Comparison of ENCODE assay signal across 2 cellular contexts in the genomic region with DNA sequence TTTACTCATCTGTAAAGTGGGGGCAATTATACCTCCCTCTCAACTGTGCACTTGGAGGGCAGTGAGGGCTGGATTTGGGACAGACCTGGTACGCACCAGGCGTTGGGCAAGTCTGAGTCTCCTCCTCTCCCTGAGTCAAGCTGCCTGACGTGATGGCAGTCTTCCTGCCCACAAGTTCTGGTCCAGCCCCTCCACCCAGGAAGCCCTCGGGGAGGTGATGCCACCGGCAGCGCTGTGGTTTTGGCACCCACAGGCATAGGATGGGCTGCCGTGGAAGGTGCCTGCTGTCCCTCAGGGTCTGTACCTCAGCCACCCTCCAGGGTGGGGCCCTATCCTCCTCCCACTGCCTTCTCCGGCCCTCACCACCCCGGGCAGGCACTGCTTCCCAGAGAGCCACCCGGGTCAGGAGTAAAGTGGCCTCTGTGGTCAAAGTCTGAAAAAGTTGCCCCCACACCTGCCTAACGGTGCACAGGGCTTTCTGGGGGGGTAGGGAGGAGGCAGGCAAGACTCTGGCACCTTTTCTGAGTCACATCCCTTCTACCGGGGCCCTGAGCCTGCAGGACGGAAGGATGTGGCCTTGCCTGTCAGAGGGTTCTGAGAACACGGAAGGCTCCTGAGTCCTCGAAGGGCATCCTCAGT.
A peak's percentile ranks its signal among the peaks of the same experiment; 100 is the strongest.
TF ChIP-seq lines count a peak whose summit lies in the region.

No MANE protein-coding gene starts in this region.

TF ChIP-seq in GM12891, 5 proteins besides CTCF, POLR2A, EP300 and RAD21:
- TF ChIP-seq TAF1 (IDR thresholded peaks at IDR 0.05; ENCODE audit: low read depth, low read length) (no peak), PAX5 (IDR thresholded peaks at IDR 0.05; ENCODE audit: insufficient read depth, low read length, severe bottlenecking) (no peak), POLR2AphosphoS5 (IDR thresholded peaks at IDR 0.05; ENCODE audit: low read depth, low read length) (no peak), POU2F2 (IDR thresholded peaks at IDR 0.05; ENCODE audit: low read depth, low read length) (no peak), SPI1 (IDR thresholded peaks at IDR 0.05; ENCODE audit: low read depth, low read length) (no peak)

TF ChIP-seq in GM12878, 131 proteins besides CTCF, POLR2A, EP300 and RAD21 (continues in another document):
- TF ChIP-seq, protein P1, sequence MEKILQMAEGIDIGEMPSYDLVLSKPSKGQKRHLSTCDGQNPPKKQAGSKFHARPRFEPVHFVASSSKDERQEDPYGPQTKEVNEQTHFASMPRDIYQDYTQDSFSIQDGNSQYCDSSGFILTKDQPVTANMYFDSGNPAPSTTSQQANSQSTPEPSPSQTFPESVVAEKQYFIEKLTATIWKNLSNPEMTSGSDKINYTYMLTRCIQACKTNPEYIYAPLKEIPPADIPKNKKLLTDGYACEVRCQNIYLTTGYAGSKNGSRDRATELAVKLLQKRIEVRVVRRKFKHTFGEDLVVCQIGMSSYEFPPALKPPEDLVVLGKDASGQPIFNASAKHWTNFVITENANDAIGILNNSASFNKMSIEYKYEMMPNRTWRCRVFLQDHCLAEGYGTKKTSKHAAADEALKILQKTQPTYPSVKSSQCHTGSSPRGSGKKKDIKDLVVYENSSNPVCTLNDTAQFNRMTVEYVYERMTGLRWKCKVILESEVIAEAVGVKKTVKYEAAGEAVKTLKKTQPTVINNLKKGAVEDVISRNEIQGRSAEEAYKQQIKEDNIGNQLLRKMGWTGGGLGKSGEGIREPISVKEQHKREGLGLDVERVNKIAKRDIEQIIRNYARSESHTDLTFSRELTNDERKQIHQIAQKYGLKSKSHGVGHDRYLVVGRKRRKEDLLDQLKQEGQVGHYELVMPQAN (conservative IDR thresholded peaks at IDR 0.05): 0 out of 2 replicates have a peak, but pooled peaks have one; percentile 6
- peak; percentile 32; the same call in 1 of the 2 replicates for TF ChIP-seq EED (IDR thresholded peaks at IDR 0.05; ENCODE audit: low read depth)
- 0 out of 2 replicates have a peak, but pooled peaks have one; percentile 14 for TF ChIP-seq RUNX3 (IDR thresholded peaks at IDR 0.05; ENCODE audit: low read length)
- TF ChIP-seq IKZF1 (conservative IDR thresholded peaks at IDR 0.05): peak; percentile 77
- TF ChIP-seq ETV6 (conservative IDR thresholded peaks at IDR 0.05 in 1 of 2, IDR thresholded peaks at IDR 0.05 in 1 of 2; ENCODE audit: borderline replicate concordance in 1 of 2, low read depth in 1 of 2): peak in 1 of 2 experiments; percentile 43; a peak in 2 of 4 replicates
- TF ChIP-seq, protein P2, sequence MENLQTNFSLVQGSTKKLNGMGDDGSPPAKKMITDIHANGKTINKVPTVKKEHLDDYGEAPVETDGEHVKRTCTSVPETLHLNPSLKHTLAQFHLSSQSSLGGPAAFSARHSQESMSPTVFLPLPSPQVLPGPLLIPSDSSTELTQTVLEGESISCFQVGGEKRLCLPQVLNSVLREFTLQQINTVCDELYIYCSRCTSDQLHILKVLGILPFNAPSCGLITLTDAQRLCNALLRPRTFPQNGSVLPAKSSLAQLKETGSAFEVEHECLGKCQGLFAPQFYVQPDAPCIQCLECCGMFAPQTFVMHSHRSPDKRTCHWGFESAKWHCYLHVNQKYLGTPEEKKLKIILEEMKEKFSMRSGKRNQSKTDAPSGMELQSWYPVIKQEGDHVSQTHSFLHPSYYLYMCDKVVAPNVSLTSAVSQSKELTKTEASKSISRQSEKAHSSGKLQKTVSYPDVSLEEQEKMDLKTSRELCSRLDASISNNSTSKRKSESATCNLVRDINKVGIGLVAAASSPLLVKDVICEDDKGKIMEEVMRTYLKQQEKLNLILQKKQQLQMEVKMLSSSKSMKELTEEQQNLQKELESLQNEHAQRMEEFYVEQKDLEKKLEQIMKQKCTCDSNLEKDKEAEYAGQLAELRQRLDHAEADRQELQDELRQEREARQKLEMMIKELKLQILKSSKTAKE (IDR thresholded peaks at IDR 0.05; ENCODE audit: low read depth, poor library complexity, severe bottlenecking): no peak
- TF ChIP-seq, protein P3, sequence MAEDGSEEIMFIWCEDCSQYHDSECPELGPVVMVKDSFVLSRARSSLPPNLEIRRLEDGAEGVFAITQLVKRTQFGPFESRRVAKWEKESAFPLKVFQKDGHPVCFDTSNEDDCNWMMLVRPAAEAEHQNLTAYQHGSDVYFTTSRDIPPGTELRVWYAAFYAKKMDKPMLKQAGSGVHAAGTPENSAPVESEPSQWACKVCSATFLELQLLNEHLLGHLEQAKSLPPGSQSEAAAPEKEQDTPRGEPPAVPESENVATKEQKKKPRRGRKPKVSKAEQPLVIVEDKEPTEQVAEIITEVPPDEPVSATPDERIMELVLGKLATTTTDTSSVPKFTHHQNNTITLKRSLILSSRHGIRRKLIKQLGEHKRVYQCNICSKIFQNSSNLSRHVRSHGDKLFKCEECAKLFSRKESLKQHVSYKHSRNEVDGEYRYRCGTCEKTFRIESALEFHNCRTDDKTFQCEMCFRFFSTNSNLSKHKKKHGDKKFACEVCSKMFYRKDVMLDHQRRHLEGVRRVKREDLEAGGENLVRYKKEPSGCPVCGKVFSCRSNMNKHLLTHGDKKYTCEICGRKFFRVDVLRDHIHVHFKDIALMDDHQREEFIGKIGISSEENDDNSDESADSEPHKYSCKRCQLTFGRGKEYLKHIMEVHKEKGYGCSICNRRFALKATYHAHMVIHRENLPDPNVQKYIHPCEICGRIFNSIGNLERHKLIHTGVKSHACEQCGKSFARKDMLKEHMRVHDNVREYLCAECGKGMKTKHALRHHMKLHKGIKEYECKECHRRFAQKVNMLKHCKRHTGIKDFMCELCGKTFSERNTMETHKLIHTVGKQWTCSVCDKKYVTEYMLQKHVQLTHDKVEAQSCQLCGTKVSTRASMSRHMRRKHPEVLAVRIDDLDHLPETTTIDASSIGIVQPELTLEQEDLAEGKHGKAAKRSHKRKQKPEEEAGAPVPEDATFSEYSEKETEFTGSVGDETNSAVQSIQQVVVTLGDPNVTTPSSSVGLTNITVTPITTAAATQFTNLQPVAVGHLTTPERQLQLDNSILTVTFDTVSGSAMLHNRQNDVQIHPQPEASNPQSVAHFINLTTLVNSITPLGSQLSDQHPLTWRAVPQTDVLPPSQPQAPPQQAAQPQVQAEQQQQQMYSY (CRISPR knock-in tag; IDR thresholded peaks at IDR 0.05): no peak
- no peak for TF ChIP-seq FOXK2 (IDR thresholded peaks at IDR 0.05)
- no peak for TF ChIP-seq MTA3 (IDR thresholded peaks at IDR 0.05; ENCODE audit: borderline replicate concordance, low read length)
- TF ChIP-seq, protein P4, sequence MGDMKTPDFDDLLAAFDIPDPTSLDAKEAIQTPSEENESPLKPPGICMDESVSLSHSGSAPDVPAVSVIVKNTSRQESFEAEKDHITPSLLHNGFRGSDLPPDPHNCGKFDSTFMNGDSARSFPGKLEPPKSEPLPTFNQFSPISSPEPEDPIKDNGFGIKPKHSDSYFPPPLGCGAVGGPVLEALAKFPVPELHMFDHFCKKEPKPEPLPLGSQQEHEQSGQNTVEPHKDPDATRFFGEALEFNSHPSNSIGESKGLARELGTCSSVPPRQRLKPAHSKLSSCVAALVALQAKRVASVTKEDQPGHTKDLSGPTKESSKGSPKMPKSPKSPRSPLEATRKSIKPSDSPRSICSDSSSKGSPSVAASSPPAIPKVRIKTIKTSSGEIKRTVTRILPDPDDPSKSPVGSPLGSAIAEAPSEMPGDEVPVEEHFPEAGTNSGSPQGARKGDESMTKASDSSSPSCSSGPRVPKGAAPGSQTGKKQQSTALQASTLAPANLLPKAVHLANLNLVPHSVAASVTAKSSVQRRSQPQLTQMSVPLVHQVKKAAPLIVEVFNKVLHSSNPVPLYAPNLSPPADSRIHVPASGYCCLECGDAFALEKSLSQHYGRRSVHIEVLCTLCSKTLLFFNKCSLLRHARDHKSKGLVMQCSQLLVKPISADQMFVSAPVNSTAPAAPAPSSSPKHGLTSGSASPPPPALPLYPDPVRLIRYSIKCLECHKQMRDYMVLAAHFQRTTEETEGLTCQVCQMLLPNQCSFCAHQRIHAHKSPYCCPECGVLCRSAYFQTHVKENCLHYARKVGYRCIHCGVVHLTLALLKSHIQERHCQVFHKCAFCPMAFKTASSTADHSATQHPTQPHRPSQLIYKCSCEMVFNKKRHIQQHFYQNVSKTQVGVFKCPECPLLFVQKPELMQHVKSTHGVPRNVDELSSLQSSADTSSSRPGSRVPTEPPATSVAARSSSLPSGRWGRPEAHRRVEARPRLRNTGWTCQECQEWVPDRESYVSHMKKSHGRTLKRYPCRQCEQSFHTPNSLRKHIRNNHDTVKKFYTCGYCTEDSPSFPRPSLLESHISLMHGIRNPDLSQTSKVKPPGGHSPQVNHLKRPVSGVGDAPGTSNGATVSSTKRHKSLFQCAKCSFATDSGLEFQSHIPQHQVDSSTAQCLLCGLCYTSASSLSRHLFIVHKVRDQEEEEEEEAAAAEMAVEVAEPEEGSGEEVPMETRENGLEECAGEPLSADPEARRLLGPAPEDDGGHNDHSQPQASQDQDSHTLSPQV (IDR thresholded peaks at IDR 0.05): no peak
- peak; percentile 60; the same call in 1 of the 2 replicates for TF ChIP-seq NR2F1 (conservative IDR thresholded peaks at IDR 0.05)
- no peak for TF ChIP-seq ZNF207 (IDR thresholded peaks at IDR 0.05; ENCODE audit: borderline replicate concordance)
- no peak for TF ChIP-seq JUND (IDR thresholded peaks at IDR 0.05; ENCODE audit: low read depth, low read length)
- 0 out of 2 replicates have a peak, but pooled peaks have one; percentile 60 for TF ChIP-seq SMARCA5 (IDR thresholded peaks at IDR 0.05)
- TF ChIP-seq SUZ12 (IDR thresholded peaks at IDR 0.05; ENCODE audit: unreplicated experiment): no peak
- no peak for TF ChIP-seq MAX (IDR thresholded peaks at IDR 0.05; ENCODE audit: low read depth, low read length)
- TF ChIP-seq SREBF2 (IDR thresholded peaks at IDR 0.05; ENCODE audit: low read length): no peak
- TF ChIP-seq POLR2AphosphoS2 (IDR thresholded peaks at IDR 0.05; ENCODE audit: low read depth, low read length): no peak
- TF ChIP-seq ZNF24 (IDR thresholded peaks at IDR 0.05): no peak
- TF ChIP-seq POU2F2 (IDR thresholded peaks at IDR 0.05; ENCODE audit: borderline replicate concordance, low read depth, low read length): no peak
- TF ChIP-seq, protein P5, sequence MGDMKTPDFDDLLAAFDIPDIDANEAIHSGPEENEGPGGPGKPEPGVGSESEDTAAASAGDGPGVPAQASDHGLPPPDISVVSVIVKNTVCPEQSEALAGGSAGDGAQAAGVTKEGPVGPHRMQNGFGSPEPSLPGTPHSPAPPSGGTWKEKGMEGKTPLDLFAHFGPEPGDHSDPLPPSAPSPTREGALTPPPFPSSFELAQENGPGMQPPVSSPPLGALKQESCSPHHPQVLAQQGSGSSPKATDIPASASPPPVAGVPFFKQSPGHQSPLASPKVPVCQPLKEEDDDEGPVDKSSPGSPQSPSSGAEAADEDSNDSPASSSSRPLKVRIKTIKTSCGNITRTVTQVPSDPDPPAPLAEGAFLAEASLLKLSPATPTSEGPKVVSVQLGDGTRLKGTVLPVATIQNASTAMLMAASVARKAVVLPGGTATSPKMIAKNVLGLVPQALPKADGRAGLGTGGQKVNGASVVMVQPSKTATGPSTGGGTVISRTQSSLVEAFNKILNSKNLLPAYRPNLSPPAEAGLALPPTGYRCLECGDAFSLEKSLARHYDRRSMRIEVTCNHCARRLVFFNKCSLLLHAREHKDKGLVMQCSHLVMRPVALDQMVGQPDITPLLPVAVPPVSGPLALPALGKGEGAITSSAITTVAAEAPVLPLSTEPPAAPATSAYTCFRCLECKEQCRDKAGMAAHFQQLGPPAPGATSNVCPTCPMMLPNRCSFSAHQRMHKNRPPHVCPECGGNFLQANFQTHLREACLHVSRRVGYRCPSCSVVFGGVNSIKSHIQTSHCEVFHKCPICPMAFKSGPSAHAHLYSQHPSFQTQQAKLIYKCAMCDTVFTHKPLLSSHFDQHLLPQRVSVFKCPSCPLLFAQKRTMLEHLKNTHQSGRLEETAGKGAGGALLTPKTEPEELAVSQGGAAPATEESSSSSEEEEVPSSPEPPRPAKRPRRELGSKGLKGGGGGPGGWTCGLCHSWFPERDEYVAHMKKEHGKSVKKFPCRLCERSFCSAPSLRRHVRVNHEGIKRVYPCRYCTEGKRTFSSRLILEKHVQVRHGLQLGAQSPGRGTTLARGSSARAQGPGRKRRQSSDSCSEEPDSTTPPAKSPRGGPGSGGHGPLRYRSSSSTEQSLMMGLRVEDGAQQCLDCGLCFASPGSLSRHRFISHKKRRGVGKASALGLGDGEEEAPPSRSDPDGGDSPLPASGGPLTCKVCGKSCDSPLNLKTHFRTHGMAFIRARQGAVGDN (IDR thresholded peaks at IDR 0.05): 0 out of 2 replicates have a peak, but pooled peaks have one; percentile 24
- no peak for TF ChIP-seq CHD1 (IDR thresholded peaks at IDR 0.05; ENCODE audit: low read depth, low read length)
- TF ChIP-seq, protein P6, sequence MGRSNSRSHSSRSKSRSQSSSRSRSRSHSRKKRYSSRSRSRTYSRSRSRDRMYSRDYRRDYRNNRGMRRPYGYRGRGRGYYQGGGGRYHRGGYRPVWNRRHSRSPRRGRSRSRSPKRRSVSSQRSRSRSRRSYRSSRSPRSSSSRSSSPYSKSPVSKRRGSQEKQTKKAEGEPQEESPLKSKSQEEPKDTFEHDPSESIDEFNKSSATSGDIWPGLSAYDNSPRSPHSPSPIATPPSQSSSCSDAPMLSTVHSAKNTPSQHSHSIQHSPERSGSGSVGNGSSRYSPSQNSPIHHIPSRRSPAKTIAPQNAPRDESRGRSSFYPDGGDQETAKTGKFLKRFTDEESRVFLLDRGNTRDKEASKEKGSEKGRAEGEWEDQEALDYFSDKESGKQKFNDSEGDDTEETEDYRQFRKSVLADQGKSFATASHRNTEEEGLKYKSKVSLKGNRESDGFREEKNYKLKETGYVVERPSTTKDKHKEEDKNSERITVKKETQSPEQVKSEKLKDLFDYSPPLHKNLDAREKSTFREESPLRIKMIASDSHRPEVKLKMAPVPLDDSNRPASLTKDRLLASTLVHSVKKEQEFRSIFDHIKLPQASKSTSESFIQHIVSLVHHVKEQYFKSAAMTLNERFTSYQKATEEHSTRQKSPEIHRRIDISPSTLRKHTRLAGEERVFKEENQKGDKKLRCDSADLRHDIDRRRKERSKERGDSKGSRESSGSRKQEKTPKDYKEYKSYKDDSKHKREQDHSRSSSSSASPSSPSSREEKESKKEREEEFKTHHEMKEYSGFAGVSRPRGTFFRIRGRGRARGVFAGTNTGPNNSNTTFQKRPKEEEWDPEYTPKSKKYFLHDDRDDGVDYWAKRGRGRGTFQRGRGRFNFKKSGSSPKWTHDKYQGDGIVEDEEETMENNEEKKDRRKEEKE (IDR thresholded peaks at IDR 0.05): no peak
- TF ChIP-seq ZNF274 (IDR thresholded peaks at IDR 0.05; ENCODE audit: insufficient read depth, insufficient read length): no peak
- TF ChIP-seq YBX1 (IDR thresholded peaks at IDR 0.05): no peak
- no peak for TF ChIP-seq ZNF622 (IDR thresholded peaks at IDR 0.05)
- 0 out of 4 replicates have a peak, but pooled peaks of 1 of the 2 experiments have one; percentile 12 for TF ChIP-seq BHLHE40 (IDR thresholded peaks at IDR 0.05; ENCODE audit: borderline replicate concordance in 1 of 2, low read depth in 2 of 2, low read length in 1 of 2)
- no peak for TF ChIP-seq HCFC1 (IDR thresholded peaks at IDR 0.05; ENCODE audit: low read length)
- no peak for TF ChIP-seq CBFB (IDR thresholded peaks at IDR 0.05; ENCODE audit: low read depth)
- no peak for TF ChIP-seq RB1 (IDR thresholded peaks at IDR 0.05; ENCODE audit: borderline replicate concordance)
- 0 out of 2 replicates have a peak, but pooled peaks have one; percentile 70 for TF ChIP-seq DPF2 (IDR thresholded peaks at IDR 0.05)
- 0 out of 2 replicates have a peak, but pooled peaks have one; percentile 15 for TF ChIP-seq ATF7 (IDR thresholded peaks at IDR 0.05; ENCODE audit: low read depth)
- TF ChIP-seq IKZF2 (IDR thresholded peaks at IDR 0.05): peak in 1 of 2 experiments; percentile 22; a peak in 2 of 4 replicates
